Comparison of ENCODE assay signal across 18 cellular contexts in the genomic region with DNA sequence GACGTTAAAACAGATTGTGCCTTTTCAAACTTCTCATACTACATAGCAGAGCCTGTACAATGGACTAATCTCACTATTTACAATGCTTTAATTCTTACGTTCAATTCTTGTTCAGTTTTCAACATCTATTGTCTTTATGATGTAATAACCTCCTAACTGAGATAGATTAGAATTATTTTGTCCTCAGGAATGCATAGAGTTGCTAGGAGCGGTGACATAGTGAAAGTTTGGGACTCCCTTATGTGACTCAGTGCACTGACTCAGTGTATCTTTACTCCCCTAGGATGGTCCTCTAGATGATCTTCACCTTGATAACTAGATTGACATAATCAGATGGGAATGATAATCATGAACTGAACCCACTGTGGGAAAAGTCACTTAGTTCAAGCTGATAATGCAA.
DNase-seq lines count a peak whose midpoint lies in the region; ATAC-seq and TF ChIP-seq lines count a peak whose summit lies in the region.
"Had no signal": no experiment of that assay in that cellular context is flagged by ENCODE, and none has a peak within 500 bp of the region (broad histone marks: within the 10 kb centered on the region; RNA-seq: fewer than 3 reads in every experiment).

No MANE protein-coding gene starts in this region.

- H3K27me3 ChIP-seq in mammary epithelial cell (ENCODE audit: insufficient read depth, low read length) (no peaks in the 10 kb centered on the region), breast epithelium (no peaks in the 10 kb centered on the region), hepatocyte (no peaks in the 10 kb centered on the region)
- H3K27me3 ChIP-seq: BLaER1 treated with 17β-estradiol and CSF1 and Interleukin-3, amounts not matched to agents 10 nM and 100 nM had no signal

- peaks cover 3% of the 10 kb centered on the region for H3K9me3 Mint-ChIP-seq in chondrocyte (ENCODE audit: low read depth)
- peaks cover 7 to 8% of the 10 kb centered on the region in 2 donors for H3K9me3 Mint-ChIP-seq in effector memory CD8-positive, alpha-beta T cell

- H3K27ac ChIP-seq in mammary epithelial cell (ENCODE audit: insufficient read depth, low read depth, low read length) (no peak overlapping the region), breast epithelium (no peak overlapping the region), hepatocyte (no peak overlapping the region)
- H3K27ac ChIP-seq: BLaER1 treated with 17β-estradiol and CSF1 and Interleukin-3, amounts not matched to agents 10 nM and 100 nM; RWPE1 had no signal

- no peak overlapping the region for H2AFZ ChIP-seq in mammary epithelial cell (ENCODE audit: low read depth, low read length)
- H2AFZ ChIP-seq in hepatocyte: no peak overlapping the region

- H3K9ac ChIP-seq in mammary epithelial cell (ENCODE audit: insufficient read depth, low read length): no peak overlapping the region
- H3K9ac ChIP-seq: BLaER1 treated with 17β-estradiol and CSF1 and Interleukin-3, amounts not matched to agents 10 nM and 100 nM had no signal

- WGBS in mammary epithelial cell (ENCODE audit: low coverage, missing lambda C conversion rate): 92% methylated on average over 3 of the region's 3 CpGs
- 83% methylated on average over 3 of the region's 3 CpGs for WGBS in hepatocyte (ENCODE audit: low lambda C conversion rate, missing lambda C conversion rate)

- CTCF ChIA-PET in mammary epithelial cell (lab: Charles Lee; ENCODE audit: low non-redundant PET): no interaction called here

- no peaks in the 10 kb centered on the region for H3K9me2 ChIP-seq in hepatocyte (replicated peaks; ENCODE audit: insufficient read depth)

- H3K9me3 ChIP-seq in mammary epithelial cell (replicated peaks; ENCODE audit: insufficient read depth, low read length) (no peaks in the 10 kb centered on the region), breast epithelium (no peaks in the 10 kb centered on the region), hepatocyte (ENCODE audit: low read depth) (no peaks in the 10 kb centered on the region)
- H3K9me3 ChIP-seq: BLaER1 treated with 17β-estradiol and CSF1 and Interleukin-3, amounts not matched to agents 10 nM and 100 nM had no signal

- H3K4me3 ChIP-seq in mammary epithelial cell (replicated peaks in 1 of 3; ENCODE audit: insufficient read depth in 1 of 3, low read depth in 2 of 3, low read length in 3 of 3) (no peak overlapping the region), breast epithelium (no peak overlapping the region), hepatocyte (no peak overlapping the region)
- H3K4me3 ChIP-seq: BLaER1 treated with 17β-estradiol and CSF1 and Interleukin-3, amounts not matched to agents 10 nM and 100 nM had no signal

- H3K36me3 Mint-ChIP-seq in chondrocyte (ENCODE audit: low read depth): no peaks in the 10 kb centered on the region
- H3K36me3 Mint-ChIP-seq in effector memory CD8-positive, alpha-beta T cell (ENCODE audit: insufficient read depth): no peaks in the 10 kb centered on the region

- H4K20me1 ChIP-seq in mammary epithelial cell (ENCODE audit: insufficient read depth, low read length) (no peaks in the 10 kb centered on the region), hepatocyte (ENCODE audit: insufficient read depth, poor library complexity, severe bottlenecking) (no peaks in the 10 kb centered on the region)
- H4K20me1 ChIP-seq: BLaER1 treated with 17β-estradiol and CSF1 and Interleukin-3, amounts not matched to agents 10 nM and 100 nM had no signal

- H3K79me2 ChIP-seq in mammary epithelial cell (ENCODE audit: insufficient read depth, low read length) (no peaks in the 10 kb centered on the region), hepatocyte (no peaks in the 10 kb centered on the region)

- H3K27me3 Mint-ChIP-seq in chondrocyte (ENCODE audit: low read depth): peaks cover 16% of the 10 kb centered on the region
- H3K27me3 Mint-ChIP-seq in effector memory CD8-positive, alpha-beta T cell: no peaks in the 10 kb centered on the region

- H3K4me3 Mint-ChIP-seq in chondrocyte (ENCODE audit: unreplicated experiment): no peak overlapping the region
- no peak overlapping the region for H3K4me3 Mint-ChIP-seq in effector memory CD8-positive, alpha-beta T cell

- no peak for ATAC-seq in effector memory CD8-positive, alpha-beta T cell (replicated peaks)

- H3K4me1 Mint-ChIP-seq in chondrocyte (ENCODE audit: low read depth): no peaks in the 10 kb centered on the region
- no peaks in the 10 kb centered on the region for H3K4me1 Mint-ChIP-seq in effector memory CD8-positive, alpha-beta T cell (ENCODE audit: low read depth in 2 of 2)

- intact Hi-C loops in mammary epithelial cell (cut with micrococcal nuclease): loop anchor here (5.0 kb wide), 1 partner anchor 264 kb away; no protein-coding TSS in a partner anchor
- intact Hi-C loops in breast epithelium (cut with DNase I; ENCODE audit: low total_unique reads): no loop called here

- peak; percentile 21 for DNase-seq in mammary epithelial cell
- DNase-seq in breast epithelium (ENCODE audit: low spot score in 2 of 2): no peak
- peak; percentile 37 for DNase-seq in RPMI7951 (ENCODE audit: low read depth)
- peak; percentile 73 for DNase-seq in fibroblast of peridontal ligament (ENCODE audit: extremely low read depth)
- no peak for DNase-seq in NCI-H82 (lab: John Stamatoyannopoulos, UW)
- DNase-seq in hepatocyte (ENCODE audit: low spot score): no peak
- DNase-seq in chondrocyte (ENCODE audit: low spot score): no peak
- DNase-seq in effector memory CD8-positive, alpha-beta T cell: no peak
- DNase-seq: 8988T, Karpas-422, MM.1S, NCI-H1105 treated with DMSO at 0.1 percent for 48 hours, NCI-H1694 treated with DMSO at 0.1 percent for 48 hours, NCI-H2107, NCI-H226, NCI-H526 had no signal

- H3K4me2 ChIP-seq in mammary epithelial cell (ENCODE audit: insufficient read depth, low read depth, low read length) (no peak overlapping the region), hepatocyte (no peak overlapping the region)
- H3K4me2 ChIP-seq: BLaER1 treated with 17β-estradiol and CSF1 and Interleukin-3, amounts not matched to agents 10 nM and 100 nM had no signal

- H3K27ac Mint-ChIP-seq in chondrocyte (ENCODE audit: unreplicated experiment): no peak overlapping the region
- no peak overlapping the region for H3K27ac Mint-ChIP-seq in effector memory CD8-positive, alpha-beta T cell

- TF ChIP-seq CTCF in mammary epithelial cell (conservative IDR thresholded peaks at IDR 0.05 in 1 of 2, IDR thresholded peaks at IDR 0.05 in 1 of 2; ENCODE audit: extremely low read depth in 1 of 2, insufficient read depth in 1 of 2, low read depth in 1 of 2, low read length in 2 of 2): no peak
- TF ChIP-seq CTCF in breast epithelium (IDR thresholded peaks at IDR 0.05): no peak
- TF ChIP-seq CTCF in hepatocyte (IDR thresholded peaks at IDR 0.05; ENCODE audit: poor library complexity): no peak
- TF ChIP-seq CTCF in chondrocyte (IDR thresholded peaks at IDR 0.05): no peak

- dilution Hi-C loops in mammary epithelial cell (cut with HindIII; ENCODE audit: low sequenced_read_pairs): no loop called here

- TF ChIP-seq POLR2A in breast epithelium (IDR thresholded peaks at IDR 0.05): no peak

- peaks cover 16% of the 10 kb centered on the region for H3K4me1 ChIP-seq in mammary epithelial cell (ENCODE audit: insufficient read depth, low read length)
- no peaks in the 10 kb centered on the region for H3K4me1 ChIP-seq in breast epithelium
- H3K4me1 ChIP-seq in hepatocyte (ENCODE audit: insufficient read depth): no peaks in the 10 kb centered on the region
- H3K4me1 ChIP-seq: BLaER1 treated with 17β-estradiol and CSF1 and Interleukin-3, amounts not matched to agents 10 nM and 100 nM had no signal

- BruUV-seq in mammary epithelial cell (replicated peaks; lab: Mats Ljungman, UMichigan): no TSS peak

- in situ Hi-C loops in mammary epithelial cell (cut with MboI; ENCODE audit: low sequenced_read_pairs in 2 of 2): loop anchor here in 1 of 2 donors (25.0 kb wide), 1 partner anchor 254 kb away; no protein-coding TSS in a partner anchor

- H3K36me3 ChIP-seq in mammary epithelial cell (ENCODE audit: insufficient read depth, low read length) (no peaks in the 10 kb centered on the region), breast epithelium (no peaks in the 10 kb centered on the region), hepatocyte (replicated peaks; ENCODE audit: insufficient read depth, low read depth) (no peaks in the 10 kb centered on the region)
- H3K36me3 ChIP-seq: BLaER1 treated with 17β-estradiol and CSF1 and Interleukin-3, amounts not matched to agents 10 nM and 100 nM had no signal

Comparison
In these comparisons a context has a peak if more than half of its experiments do, and no peak if none do; other contexts are left out.
1. DNase-seq: peak in mammary epithelial cell (single experiment), RPMI7951 (single experiment) and fibroblast of peridontal ligament (single experiment); none in breast epithelium (0 of 2), NCI-H82 (single experiment), hepatocyte (single experiment), chondrocyte (single experiment) and effector memory CD8-positive, alpha-beta T cell (0 of 3).